8 cellular contexts compared by ENCODE assay signal in the genomic region with DNA sequence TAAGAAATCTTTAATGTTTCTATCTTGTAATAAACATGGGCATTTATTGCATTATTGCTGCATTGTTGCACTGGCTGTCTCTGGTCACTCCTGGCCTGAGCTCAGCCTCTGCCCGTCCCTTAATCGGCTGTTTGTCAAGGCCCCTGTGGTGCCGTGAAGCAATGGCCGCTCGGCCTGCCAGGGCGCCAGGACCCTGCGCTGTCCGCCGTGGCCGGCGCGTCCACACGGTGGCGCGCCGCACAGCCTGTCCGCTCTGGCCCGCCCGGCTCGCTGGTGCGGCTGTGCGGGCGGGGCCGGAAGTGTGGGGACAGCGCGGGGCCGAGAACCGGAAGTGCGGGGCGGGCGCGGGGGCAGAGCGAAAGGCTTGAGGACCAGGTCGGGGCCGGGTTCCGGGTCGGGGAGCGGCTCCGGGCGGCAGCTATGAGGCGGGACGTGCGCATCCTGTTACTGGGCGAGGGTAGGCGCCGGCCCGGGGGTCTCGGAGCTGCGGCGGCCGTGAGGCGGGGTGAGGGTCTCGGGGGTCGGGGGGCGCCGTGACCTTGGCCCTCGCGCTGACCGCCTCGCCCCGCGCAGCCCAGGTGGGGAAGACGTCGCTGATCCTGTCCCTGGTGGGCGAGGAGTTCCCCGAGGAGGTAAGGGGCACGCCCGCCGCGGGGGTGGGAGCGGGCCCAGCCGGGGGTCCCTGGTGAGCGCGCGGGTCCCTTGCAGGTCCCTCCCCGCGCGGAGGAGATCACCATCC. TPM values are rescaled to one million over a fixed set of nuclear protein-coding genes. Genes with fewer than 3 reads are reported as not detected.
DNase-seq lines count a peak whose midpoint lies in the region; ATAC-seq lines count a peak whose summit lies in the region.

A gene (plus strand): TSS at position 353 of the 739 bp plus-strand sequence. CDS start 68 bp downstream, at position 421.

- no peaks in the 10 kb centered on the region for H3K9me3 Mint-ChIP-seq in IgD-negative memory B cell

- H3K4me3 ChIP-seq in mononuclear cell (ENCODE audit: low read length): peak within 1 kb of the TSS; percentile 65

- ATAC-seq in GM21447 (IDR thresholded peaks at IDR 0.05; ENCODE audit: unreplicated experiment): peak; percentile 68

- H3K4me1 Mint-ChIP-seq in IgD-negative memory B cell: peaks cover 3 to 5% (median 4%) of the 10 kb centered on the region in 3 donors

- H3K27me3 ChIP-seq in mononuclear cell (ENCODE audit: insufficient read depth, low read length): no peaks in the 10 kb centered on the region

- H3K4me3 Mint-ChIP-seq in IgD-negative memory B cell: peak within 1 kb of the TSS; percentile 71 to 92 (median 79)

- DNase-seq in Caki2 (ENCODE audit: low read depth) (peak; percentile 84), OCI-M1 (lab: John Stamatoyannopoulos, UW) (peak; percentile 96), activated T-cell treated with anti-CD3 and anti-CD28 coated beads for 1 hour (ENCODE audit: low read depth) (peak; percentile 91), epidermal melanocyte (ENCODE audit: insufficient read length, low spot score) (peak; percentile 74)
- DNase-seq in stimulated activated CD8-positive, alpha-beta memory T cell treated with anti-CD3 and anti-CD28 coated beads, Interleukin-2, amount 100 ng/mL, for 48 hours (ENCODE audit: low read depth in 2 of 2): peak; percentile 92 to 95

- H3K27ac Mint-ChIP-seq in IgD-negative memory B cell: peak within 1 kb of the TSS; percentile 86 to 91 (median 91)

- no peaks in the 10 kb centered on the region for H3K27me3 Mint-ChIP-seq in IgD-negative memory B cell

- peaks cover 16% of the 10 kb centered on the region for H3K4me1 ChIP-seq in mononuclear cell (ENCODE audit: insufficient read depth, low read length)

- in situ Hi-C loops in Caki2 (cut with HindIII; ENCODE audit: low pct_unique_long_range_greater_than_20kb, low sequenced_read_pairs): no loop called here

- H3K36me3 Mint-ChIP-seq in IgD-negative memory B cell: no peaks in the 10 kb centered on the region

- no peaks in the 10 kb centered on the region for H3K9me3 ChIP-seq in mononuclear cell (ENCODE audit: low read depth, low read length)

RNA-seq across cellular contexts. Expression of the gene that starts here (rescaled TPM):
- 91.5 and 99.0 TPM in 2 replicates for total RNA-seq in Caki2 (2014; rRNA removed; shearing (Covaris generic); ENCODE audit: low replicate concordance)
- 42.7 TPM for polyA plus RNA-seq in IgD-negative memory B cell
- total RNA-seq in mononuclear cell: 45.2 TPM

Comparison
In these comparisons a context has a peak if more than half of its experiments do, and no peak if none do; other contexts are left out.
1. Peak in every context shown above with its lines: DNase-seq, ATAC-seq and H3K4me3 ChIP-seq.